In the genomic region with DNA sequence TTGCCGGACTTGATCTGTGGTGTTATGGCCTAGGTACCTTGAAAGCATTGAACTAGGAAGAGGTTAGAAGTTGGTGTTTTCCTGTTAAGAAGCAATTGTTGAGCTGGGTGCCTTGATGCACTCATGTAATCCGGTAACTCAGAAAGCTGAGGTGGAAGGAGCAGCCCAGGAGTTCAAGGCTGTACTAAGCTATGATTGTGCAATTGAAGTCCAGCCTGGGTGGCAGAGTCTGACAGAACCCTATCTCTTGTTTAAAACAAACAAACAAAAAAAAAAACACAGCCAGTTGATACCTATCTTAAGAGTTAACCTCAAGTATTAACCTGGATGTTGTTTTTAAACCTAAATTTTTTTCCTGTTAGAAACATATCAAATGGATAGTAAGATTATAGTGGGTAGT, we compare ENCODE assay signal across 17 cellular contexts. TPM values are rescaled to one million over a fixed set of nuclear protein-coding genes. Genes with fewer than 3 reads are reported as not detected.
DNase-seq lines count a peak whose midpoint lies in the region; ATAC-seq and TF ChIP-seq lines count a peak whose summit lies in the region.
"Had no signal": no experiment of that assay in that cellular context is flagged by ENCODE, and none has a peak within 500 bp of the region (broad histone marks: within the 10 kb centered on the region; RNA-seq: fewer than 3 reads in every experiment).

No MANE protein-coding gene starts in this region.

- H3K9me3 Mint-ChIP-seq in CD8-positive, alpha-beta T cell: no peaks in the 10 kb centered on the region
- no peaks in the 10 kb centered on the region for H3K9me3 Mint-ChIP-seq in naive thymus-derived CD8-positive, alpha-beta T cell
- H3K9me3 Mint-ChIP-seq: CD4-positive, alpha-beta T cell had no signal

- no peaks in the 10 kb centered on the region for H3K27me3 ChIP-seq in CD8-positive, alpha-beta T cell (ENCODE audit: insufficient read depth, low read length)

- H3K4me3 ChIP-seq in CD8-positive, alpha-beta T cell (ENCODE audit: low read depth, low read length): no peak overlapping the region

- TF ChIP-seq RAD21 in Ishikawa (IDR thresholded peaks at IDR 0.05; ENCODE audit: low read depth): no peak

- TF ChIP-seq EP300 in Ishikawa (IDR thresholded peaks at IDR 0.05; ENCODE audit: borderline replicate concordance): no peak

- no peaks in the 10 kb centered on the region for H3K9me3 ChIP-seq in CD8-positive, alpha-beta T cell (ENCODE audit: low read length)

- ATAC-seq in CD8-positive, alpha-beta T cell: no peak
- ATAC-seq in esophagus mucosa: peak; percentile 43
- no peak for ATAC-seq in naive thymus-derived CD8-positive, alpha-beta T cell
- ATAC-seq: HCT116 had no signal

- H3K27me3 Mint-ChIP-seq in CD8-positive, alpha-beta T cell (ENCODE audit: low read depth): no peaks in the 10 kb centered on the region
- H3K27me3 Mint-ChIP-seq in naive thymus-derived CD8-positive, alpha-beta T cell: no peaks in the 10 kb centered on the region
- H3K27me3 Mint-ChIP-seq: B cell; CD4-positive, alpha-beta T cell had no signal

- no peak overlapping the region for H3K27ac ChIP-seq in CD8-positive, alpha-beta T cell (ENCODE audit: low read depth, low read length)

- POLR2A ChIA-PET in CD8-positive, alpha-beta T cell (lab: Charles Lee): no interaction called here
- POLR2A ChIA-PET in naive thymus-derived CD8-positive, alpha-beta T cell (lab: Charles Lee): interaction anchor here (0.6 to 0.7 kb wide), 2 partner anchors 20 to 48 kb away, joined by 4 to 6 read pairs; no protein-coding TSS in a partner anchor

- H3K4me1 Mint-ChIP-seq in CD8-positive, alpha-beta T cell (ENCODE audit: low read depth): peaks cover 46% of the 10 kb centered on the region
- H3K4me1 Mint-ChIP-seq in naive thymus-derived CD8-positive, alpha-beta T cell: peaks cover 29 to 71% (median 49%) of the 10 kb centered on the region in 4 donors

- peak overlapping the region; percentile 28 for H3K27ac Mint-ChIP-seq in CD8-positive, alpha-beta T cell
- peak overlapping the region in 6 of 10 donors; percentile 0 to 72 (median 50) for H3K27ac Mint-ChIP-seq in naive thymus-derived CD8-positive, alpha-beta T cell
- H3K27ac Mint-ChIP-seq: B cell had no signal

- H3K4me3 Mint-ChIP-seq in CD8-positive, alpha-beta T cell: no peak overlapping the region
- H3K4me3 Mint-ChIP-seq in naive thymus-derived CD8-positive, alpha-beta T cell: no peak overlapping the region
- H3K4me3 Mint-ChIP-seq: B cell; CD4-positive, alpha-beta T cell had no signal

- no peak for DNase-seq in CD8-positive, alpha-beta T cell
- no peak for DNase-seq in naive thymus-derived CD8-positive, alpha-beta T cell
- DNase-seq in NCI-H1417 (lab: John Stamatoyannopoulos, UW) (no peak), GOT3 (lab: John Stamatoyannopoulos, UW) (no peak)
- no peak for DNase-seq in activated CD8-positive, alpha-beta memory T cell treated with anti-CD3 and anti-CD28 coated beads for 24 hours
- DNase-seq in activated CD4-positive, alpha-beta T cell treated with anti-CD3 and anti-CD28 coated beads, Interleukin-2, amount 50 U/mL, for 4 hours: no peak
- DNase-seq: CD4-positive, alpha-beta T cell; DMS79; KBM-7; NCI-H1105; NCI-H187 treated with DMSO at 0.1 percent for 48 hours; NCI-H510A; SHP77 had no signal

- H3K36me3 ChIP-seq in CD8-positive, alpha-beta T cell (ENCODE audit: insufficient read depth, low read length): peaks cover 45% of the 10 kb centered on the region

- intact Hi-C loops in CD8-positive, alpha-beta T cell (cut with DNase I, micrococcal nuclease): no loop called here

- TF ChIP-seq CTCF in CD8-positive, alpha-beta T cell (IDR thresholded peaks at IDR 0.05): no peak

- peaks cover 72% of the 10 kb centered on the region for H3K36me3 Mint-ChIP-seq in CD8-positive, alpha-beta T cell
- H3K36me3 Mint-ChIP-seq in naive thymus-derived CD8-positive, alpha-beta T cell: peaks cover 0 to 88% (median 9%) of the 10 kb centered on the region in 3 donors

- H3K4me1 ChIP-seq in CD8-positive, alpha-beta T cell (ENCODE audit: insufficient read depth, low read length): peaks cover 4% of the 10 kb centered on the region

- CTCF ChIA-PET in CD8-positive, alpha-beta T cell (lab: Charles Lee): no interaction called here

TF ChIP-seq in Ishikawa, 13 proteins besides CTCF, POLR2A, EP300 and RAD21:
- TF ChIP-seq, protein P1, sequence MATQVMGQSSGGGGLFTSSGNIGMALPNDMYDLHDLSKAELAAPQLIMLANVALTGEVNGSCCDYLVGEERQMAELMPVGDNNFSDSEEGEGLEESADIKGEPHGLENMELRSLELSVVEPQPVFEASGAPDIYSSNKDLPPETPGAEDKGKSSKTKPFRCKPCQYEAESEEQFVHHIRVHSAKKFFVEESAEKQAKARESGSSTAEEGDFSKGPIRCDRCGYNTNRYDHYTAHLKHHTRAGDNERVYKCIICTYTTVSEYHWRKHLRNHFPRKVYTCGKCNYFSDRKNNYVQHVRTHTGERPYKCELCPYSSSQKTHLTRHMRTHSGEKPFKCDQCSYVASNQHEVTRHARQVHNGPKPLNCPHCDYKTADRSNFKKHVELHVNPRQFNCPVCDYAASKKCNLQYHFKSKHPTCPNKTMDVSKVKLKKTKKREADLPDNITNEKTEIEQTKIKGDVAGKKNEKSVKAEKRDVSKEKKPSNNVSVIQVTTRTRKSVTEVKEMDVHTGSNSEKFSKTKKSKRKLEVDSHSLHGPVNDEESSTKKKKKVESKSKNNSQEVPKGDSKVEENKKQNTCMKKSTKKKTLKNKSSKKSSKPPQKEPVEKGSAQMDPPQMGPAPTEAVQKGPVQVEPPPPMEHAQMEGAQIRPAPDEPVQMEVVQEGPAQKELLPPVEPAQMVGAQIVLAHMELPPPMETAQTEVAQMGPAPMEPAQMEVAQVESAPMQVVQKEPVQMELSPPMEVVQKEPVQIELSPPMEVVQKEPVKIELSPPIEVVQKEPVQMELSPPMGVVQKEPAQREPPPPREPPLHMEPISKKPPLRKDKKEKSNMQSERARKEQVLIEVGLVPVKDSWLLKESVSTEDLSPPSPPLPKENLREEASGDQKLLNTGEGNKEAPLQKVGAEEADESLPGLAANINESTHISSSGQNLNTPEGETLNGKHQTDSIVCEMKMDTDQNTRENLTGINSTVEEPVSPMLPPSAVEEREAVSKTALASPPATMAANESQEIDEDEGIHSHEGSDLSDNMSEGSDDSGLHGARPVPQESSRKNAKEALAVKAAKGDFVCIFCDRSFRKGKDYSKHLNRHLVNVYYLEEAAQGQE (IDR thresholded peaks at IDR 0.05; ENCODE audit: low read depth): no peak
- TF ChIP-seq EGR1 (IDR thresholded peaks at IDR 0.05): no peak
- TF ChIP-seq CEBPB (IDR thresholded peaks at IDR 0.05): 0 out of 2 replicates have a peak, but pooled peaks have one; percentile 34

RNA-seq across cellular contexts. Expression of gene SAFB, which starts 19.3 kb away (rescaled TPM):
- 100 to 1,000 TPM; 190 to 191 TPM for total RNA-seq in CD8-positive, alpha-beta T cell
- 35.5 TPM for total RNA-seq in esophagus mucosa
- total RNA-seq in naive thymus-derived CD8-positive, alpha-beta T cell: 100 to 1,000 TPM; 188 to 191 TPM
- polyA plus RNA-seq in naive thymus-derived CD8-positive, alpha-beta T cell: 100 to 1,000 TPM in 1 of 3 donors, 10 to 100 TPM in 2; 28.6 to 135 (median 59.3) TPM

RNA-seq across cellular contexts. Expression of gene SAFB2, which starts 19.6 kb away (rescaled TPM):
- 100 to 1,000 TPM; 293 to 302 TPM for total RNA-seq in CD8-positive, alpha-beta T cell
- 30.0 TPM for total RNA-seq in esophagus mucosa
- 100 to 1,000 TPM; 218 to 221 TPM for total RNA-seq in naive thymus-derived CD8-positive, alpha-beta T cell
- polyA plus RNA-seq in naive thymus-derived CD8-positive, alpha-beta T cell: 10 to 100 TPM; 25.8 to 47.4 (median 28.7) TPM

RNA-seq across cellular contexts. Expression of gene MICOS13, which starts 38.1 kb away (rescaled TPM):
- total RNA-seq in CD8-positive, alpha-beta T cell: 10 to 100 TPM; 19.6 to 24.8 TPM
- total RNA-seq in esophagus mucosa: 59.1 TPM
- 10 to 100 TPM; 40.1 to 40.6 TPM for total RNA-seq in naive thymus-derived CD8-positive, alpha-beta T cell
- polyA plus RNA-seq in naive thymus-derived CD8-positive, alpha-beta T cell: 100 to 1,000 TPM in 2 of 3 donors, 10 to 100 TPM in 1; 95.5 to 110 (median 102) TPM

RNA-seq across cellular contexts. Expression of gene HSD11B1L, which starts 38.6 kb away (rescaled TPM):
- total RNA-seq in CD8-positive, alpha-beta T cell: 1 to 10 TPM; 3.1 to 4.1 TPM
- 1.1 TPM for total RNA-seq in esophagus mucosa
- 1 to 10 TPM; 2.8 to 4.1 TPM for total RNA-seq in naive thymus-derived CD8-positive, alpha-beta T cell
- 1 to 10 TPM; 5.5 to 6.0 (median 5.7) TPM for polyA plus RNA-seq in naive thymus-derived CD8-positive, alpha-beta T cell

RNA-seq across cellular contexts. Expression of gene RPL36, which starts 47.9 kb away (rescaled TPM):
- total RNA-seq in CD8-positive, alpha-beta T cell: 1,000 to 10,000 TPM; 1,425 to 1,465 TPM
- 1,080 TPM for total RNA-seq in esophagus mucosa
- total RNA-seq in naive thymus-derived CD8-positive, alpha-beta T cell: 1,000 to 10,000 TPM; 1,442 to 1,445 TPM
- polyA plus RNA-seq in naive thymus-derived CD8-positive, alpha-beta T cell: 1,000 to 10,000 TPM; 2,357 to 2,883 (median 2,631) TPM
